Comparison of ENCODE assay signal across 8 cellular contexts in the genomic region with DNA sequence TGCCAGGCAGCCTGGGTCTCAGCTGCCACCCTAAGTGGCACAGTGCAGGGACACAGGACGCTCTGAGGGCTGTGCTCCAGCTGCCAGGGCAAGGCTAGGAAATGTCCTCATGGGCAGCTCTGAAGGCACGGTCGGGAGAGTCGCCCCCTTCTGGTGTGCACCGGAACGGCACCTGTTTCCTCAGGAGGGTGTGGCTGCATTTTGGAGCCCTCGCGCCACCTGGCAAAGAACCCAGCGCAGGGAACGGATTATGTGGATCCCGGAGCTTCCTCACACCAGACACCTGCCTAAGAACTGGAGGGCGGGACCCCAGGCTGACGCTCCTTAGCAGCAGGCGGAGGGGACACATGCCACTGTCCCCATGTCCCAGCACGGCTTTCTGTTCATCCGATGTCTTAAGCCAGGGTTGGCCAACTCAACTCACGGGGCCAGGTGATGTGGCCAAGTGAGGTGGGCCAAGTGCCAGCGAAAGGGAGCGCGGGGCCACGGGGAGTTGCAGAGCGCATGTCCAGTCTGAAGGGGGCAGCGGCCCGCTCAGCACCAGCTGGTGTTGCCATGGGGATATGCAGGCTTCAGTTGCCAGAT.
A peak's percentile ranks its signal among the peaks of the same experiment; 100 is the strongest.
DNase-seq lines count a peak whose midpoint lies in the region; ATAC-seq and TF ChIP-seq lines count a peak whose summit lies in the region.

No MANE protein-coding gene starts in this region.

- H3K9me3 Mint-ChIP-seq in stimulated activated naive B cell treated with anti-CD40 and anti-IgM and Interleukin-4, amounts not matched to agents 10 μg/mL and 1 μg/mL and 100 μg/mL, for 72 hours: no peaks in the 10 kb centered on the region

- no peaks in the 10 kb centered on the region for H3K9me3 ChIP-seq in SU-DHL-6 (ENCODE audit: insufficient read depth, low read length)

- H3K27ac ChIP-seq in SU-DHL-6 (ENCODE audit: low read depth, low read length): no peak overlapping the region

- H3K4me1 Mint-ChIP-seq in stimulated activated naive B cell treated with anti-CD40 and anti-IgM and Interleukin-4, amounts not matched to agents 10 μg/mL and 1 μg/mL and 100 μg/mL, for 72 hours: peaks cover 2 to 8% of the 10 kb centered on the region in 2 donors

- H3K4me2 ChIP-seq in SU-DHL-6 (ENCODE audit: low read depth, low read length, poor library complexity, severe bottlenecking): no peak overlapping the region

- no peak overlapping the region for H3K4me3 Mint-ChIP-seq in stimulated activated naive B cell treated with anti-CD40 and anti-IgM and Interleukin-4, amounts not matched to agents 10 μg/mL and 1 μg/mL and 100 μg/mL, for 72 hours

- no peaks in the 10 kb centered on the region for H3K79me2 ChIP-seq in SU-DHL-6 (ENCODE audit: insufficient read depth, low read length)

- H4K20me1 ChIP-seq in SU-DHL-6 (ENCODE audit: low read depth, low read length): no peaks in the 10 kb centered on the region

- H3K9ac ChIP-seq in SU-DHL-6 (ENCODE audit: low read length): no peak overlapping the region

- H3K27me3 Mint-ChIP-seq in stimulated activated naive B cell treated with anti-CD40 and anti-IgM and Interleukin-4, amounts not matched to agents 10 μg/mL and 1 μg/mL and 100 μg/mL, for 72 hours: peaks cover 36 to 40% of the 10 kb centered on the region in 2 donors

- H2AFZ ChIP-seq in SU-DHL-6 (ENCODE audit: low read depth, low read length, severe bottlenecking): no peak overlapping the region

- no peaks in the 10 kb centered on the region for H3K36me3 Mint-ChIP-seq in stimulated activated naive B cell treated with anti-CD40 and anti-IgM and Interleukin-4, amounts not matched to agents 10 μg/mL and 1 μg/mL and 100 μg/mL, for 72 hours

- H3F3A ChIP-seq in SU-DHL-6 (ENCODE audit: insufficient read depth): no peaks in the 10 kb centered on the region

- TF ChIP-seq CTCF in SU-DHL-6 (IDR thresholded peaks at IDR 0.05; ENCODE audit: insufficient read depth, low read length, poor library complexity, severe bottlenecking) (peak; percentile 40), fibroblast of pulmonary artery (IDR thresholded peaks at IDR 0.05; ENCODE audit: low read length, missing control alignments) (peak; percentile 38)

- peak in 1 of 2 donors; percentile 35 for ATAC-seq in stimulated activated naive B cell treated with anti-CD40 and anti-IgM and Interleukin-4, amounts not matched to agents 10 μg/mL and 1 μg/mL and 100 μg/mL, for 72 hours (replicated peaks)
- no peak for ATAC-seq in GM19351 (IDR thresholded peaks at IDR 0.05; ENCODE audit: unreplicated experiment)
- no peak for ATAC-seq in GM21447 (IDR thresholded peaks at IDR 0.05; ENCODE audit: unreplicated experiment)
- ATAC-seq in HG03097 (IDR thresholded peaks at IDR 0.05; ENCODE audit: low FRiP score, unreplicated experiment): no peak

- H3K27ac Mint-ChIP-seq in stimulated activated naive B cell treated with anti-CD40 and anti-IgM and Interleukin-4, amounts not matched to agents 10 μg/mL and 1 μg/mL and 100 μg/mL, for 72 hours: no peak overlapping the region

- peak; percentile 70 for DNase-seq in activated CD4-positive, alpha-beta T cell treated with anti-CD3 and anti-CD28 coated beads for 48 hours
- no peak for DNase-seq in activated CD4-positive, alpha-beta T cell treated with anti-CD3 and anti-CD28 coated beads for 1 hour
- DNase-seq in fibroblast of pulmonary artery (ENCODE audit: low read depth): no peak
- peak; percentile 13 for DNase-seq in stimulated activated naive B cell treated with anti-CD40 and anti-IgM and Interleukin-4, amounts not matched to agents 10 μg/mL and 1 μg/mL and 100 μg/mL, for 72 hours

- no peaks in the 10 kb centered on the region for H3K36me3 ChIP-seq in SU-DHL-6 (ENCODE audit: low read length)

- no peaks in the 10 kb centered on the region for H3K27me3 ChIP-seq in SU-DHL-6 (ENCODE audit: low read length)

- no peaks in the 10 kb centered on the region for H3K9me2 ChIP-seq in SU-DHL-6 (replicated peaks; ENCODE audit: insufficient read depth, low read length)

- H3K4me3 ChIP-seq in SU-DHL-6 (ENCODE audit: insufficient read depth, low read length, poor library complexity, severe bottlenecking) (no peak overlapping the region), fibroblast of pulmonary artery (replicated peaks; ENCODE audit: low read depth, low read length) (no peak overlapping the region)

Comparison
In these comparisons a context has a peak if more than half of its experiments do, and no peak if none do; other contexts are left out.
1. DNase-seq: peak in activated CD4-positive, alpha-beta T cell treated with anti-CD3 and anti-CD28 coated beads for 48 hours (single experiment) and stimulated activated naive B cell treated with anti-CD40 and anti-IgM and Interleukin-4, amounts not matched to agents 10 μg/mL and 1 μg/mL and 100 μg/mL, for 72 hours (single experiment); none in activated CD4-positive, alpha-beta T cell treated with anti-CD3 and anti-CD28 coated beads for 1 hour (single experiment) and fibroblast of pulmonary artery (single experiment).